ENCODE assay signal across 8 cellular contexts in genomic region chr3:167736264-167736787, GRCh38. TPM values are rescaled to one million over a fixed set of nuclear protein-coding genes. Genes with fewer than 3 reads are reported as not detected.
DNase-seq lines count a peak whose midpoint lies in the region; ATAC-seq and TF ChIP-seq lines count a peak whose summit lies in the region.

No MANE protein-coding gene starts in this region.

- no peaks in the 10 kb centered on the region for H3K4me1 ChIP-seq in NT2/D1 (ENCODE audit: insufficient read depth, insufficient read length)
- peaks cover 24 to 33% of the 10 kb centered on the region in 2 donors for H3K4me1 ChIP-seq in gastrocnemius medialis

- ATAC-seq in gastrocnemius medialis = no peak

- H3K4me3 ChIP-seq in GM12865 (ENCODE audit: low read depth, low read length) (peak overlapping the region; percentile 87), NT2/D1 (ENCODE audit: insufficient read length, low read depth) (peak overlapping the region; percentile 82), fibroblast of mammary gland (ENCODE audit: control insufficient read depth, low read depth, low read length) (peak overlapping the region; percentile 89), gastrocnemius medialis (peak overlapping the region; percentile 63 to 91 (median 83))

- peaks cover 5% of the 10 kb centered on the region for H3K27me3 ChIP-seq in NT2/D1 (ENCODE audit: insufficient read depth, insufficient read length)
- H3K27me3 ChIP-seq in gastrocnemius medialis = no peaks in the 10 kb centered on the region

- DNase-seq in GM12865 (ENCODE audit: low read depth) (no peak), NT2/D1 (ENCODE audit: low read depth, low spot score) (no peak), fibroblast of mammary gland (ENCODE audit: low read depth) (no peak), gastrocnemius medialis (no peak), middle frontal gyrus (ENCODE audit: extremely low spot score, low spot score) (no peak), Kasumi-1 (lab: John Stamatoyannopoulos, UW) (no peak)
- DNase-seq in stimulated activated CD4-positive, alpha-beta T cell treated with anti-CD3 and anti-CD28 coated beads, Interleukin-2, amount 100 ng/mL, for 48 hours = no peak
- no peak for DNase-seq in activated effector memory CD4-positive, alpha-beta T cell treated with anti-CD3 and anti-CD28 coated beads, Interleukin-2, amount 50 U/mL, for 16 hours

- H3K9me3 ChIP-seq in NT2/D1 (ENCODE audit: insufficient read depth, low read length) = no peaks in the 10 kb centered on the region
- no peaks in the 10 kb centered on the region for H3K9me3 ChIP-seq in gastrocnemius medialis

- TF ChIP-seq POLR2A in gastrocnemius medialis (IDR thresholded peaks at IDR 0.05) = no peak

- peak overlapping the region; percentile 79 for H3K9ac ChIP-seq in NT2/D1 (ENCODE audit: insufficient read length, low read depth)

- H3K36me3 ChIP-seq in NT2/D1 (ENCODE audit: insufficient read depth, insufficient read length, low read length) = peaks cover 12% of the 10 kb centered on the region
- no peaks in the 10 kb centered on the region for H3K36me3 ChIP-seq in gastrocnemius medialis

- TF ChIP-seq CTCF in GM12865 (IDR thresholded peaks at IDR 0.05; ENCODE audit: insufficient read depth, low read depth, low read length, missing control alignments) = no peak
- TF ChIP-seq CTCF in fibroblast of mammary gland (conservative IDR thresholded peaks at IDR 0.05; ENCODE audit: control insufficient read depth, insufficient read depth, low read depth, low read length) = no peak
- no peak for TF ChIP-seq CTCF in gastrocnemius medialis (IDR thresholded peaks at IDR 0.05 in 4 of 5, conservative IDR thresholded peaks at IDR 0.05 in 1 of 5)

- in situ Hi-C loops in gastrocnemius medialis (cut with MboI; ENCODE audit: low sequenced_read_pairs in 4 of 4) = no loop called here

- H3K27ac ChIP-seq in gastrocnemius medialis = peak overlapping the region in 1 of 4 donors; percentile 91

- intact Hi-C loops in gastrocnemius medialis (cut with DNase I; ENCODE audit: low total_unique reads) = no loop called here

RNA-seq across cellular contexts. Expression of gene SERPINI1, which starts 0.8 kb away (rescaled TPM):
- 1 to 10 TPM in 3 of 4 donors, under 1 TPM in 1; 0.70 to 2.7 (median 2.2) TPM for total RNA-seq in gastrocnemius medialis

RNA-seq across cellular contexts. Expression of gene PDCD10, which starts 1.6 kb away (rescaled TPM):
- 10 to 100 TPM; 25.7 to 32.6 (median 31.6) TPM for total RNA-seq in gastrocnemius medialis
